In genomic region chr12:7832059-7832696, GRCh38 we compare ENCODE assay signal across 8 cellular contexts. TPM values are rescaled to one million over a fixed set of nuclear protein-coding genes. Genes with fewer than 3 reads are reported as not detected.
DNase-seq lines count a peak whose midpoint lies in the region; ATAC-seq, FAIRE-seq and TF ChIP-seq lines count a peak whose summit lies in the region.

No MANE protein-coding gene starts in this region.

- peak in 4 of 5 donors; percentile 15 to 42 (median 24) for DNase-seq in CD4-positive, alpha-beta memory T cell
- DNase-seq in germinal center (ENCODE audit: low spot score) (peak; percentile 75), small intestine (peak; percentile 35), NCI-H510A (lab: John Stamatoyannopoulos, UW) (no peak)

- H2AFZ ChIP-seq in Loucy (ENCODE audit: low read length): peak overlapping the region; percentile 58

- H4K20me1 ChIP-seq in Loucy (ENCODE audit: insufficient read depth, low read length, poor library complexity, severe bottlenecking): no peaks in the 10 kb centered on the region

- POLR2A ChIA-PET in CD4-positive, alpha-beta memory T cell (lab: Charles Lee; ENCODE audit: partially characterized antibody): interaction anchor here (0.9 kb wide), 1 partner anchor 246 kb away, joined by 3 read pairs; no protein-coding TSS in a partner anchor

- no peak overlapping the region for H3K4me2 ChIP-seq in Loucy (ENCODE audit: low read depth, low read length, poor library complexity, severe bottlenecking)

- CTCF ChIA-PET in CD4-positive, alpha-beta memory T cell (lab: Charles Lee; ENCODE audit: partially characterized antibody): interaction anchor here (0.7 to 2.5 kb wide), 6 partner anchors 8 to 246 kb away, joined by 3 to 6 read pairs (median 4); no protein-coding TSS in a partner anchor

- no peak overlapping the region for H3K9ac ChIP-seq in Loucy (ENCODE audit: low read depth, low read length, poor library complexity, severe bottlenecking)

- H3K9me2 ChIP-seq in Loucy (replicated peaks; ENCODE audit: low read depth, low read length): no peaks in the 10 kb centered on the region

- WGBS in small intestine, 3 donors: 53 to 59% (median 56%) methylated on average over 6 of the region's 6 CpGs

- H3K27me3 Mint-ChIP-seq in CD4-positive, alpha-beta memory T cell: peaks cover 6 to 7% of the 10 kb centered on the region in 2 donors

- no peaks in the 10 kb centered on the region for H3K36me3 ChIP-seq in CD4-positive, alpha-beta memory T cell (ENCODE audit: insufficient read depth, low read length)
- H3K36me3 ChIP-seq in Loucy (ENCODE audit: insufficient read depth, low read length) (no peaks in the 10 kb centered on the region), small intestine (ENCODE audit: control insufficient read depth in 2 of 2, insufficient read depth in 2 of 2, low read length in 2 of 2) (no peaks in the 10 kb centered on the region)

- intact Hi-C loops in CD4-positive, alpha-beta memory T cell (cut with micrococcal nuclease): no loop called here

- H3K27me3 ChIP-seq in CD4-positive, alpha-beta memory T cell (ENCODE audit: insufficient read depth, low read length): no peaks in the 10 kb centered on the region
- no peaks in the 10 kb centered on the region for H3K27me3 ChIP-seq in Loucy (ENCODE audit: insufficient read depth, low read length, poor library complexity, severe bottlenecking)
- H3K27me3 ChIP-seq in small intestine (ENCODE audit: control insufficient read depth in 2 of 2, insufficient read depth in 2 of 2, low read length in 2 of 2): peaks cover 0 to 2% of the 10 kb centered on the region in 2 donors

- no peak overlapping the region for H3K27ac ChIP-seq in CD4-positive, alpha-beta memory T cell (ENCODE audit: low read depth, low read length)
- H3K27ac ChIP-seq in small intestine (ENCODE audit: low read depth in 1 of 2, low read length in 1 of 2): no peak overlapping the region

- no peak overlapping the region for H3K4me3 ChIP-seq in CD4-positive, alpha-beta memory T cell (ENCODE audit: low read length in 2 of 2)
- H3K4me3 ChIP-seq in Loucy (ENCODE audit: low read length, poor library complexity, severe bottlenecking) (no peak overlapping the region), WI38 (ENCODE audit: low read depth, low read length) (no peak overlapping the region), small intestine (ENCODE audit: low read depth in 1 of 2, low read length in 2 of 2) (no peak overlapping the region)

- no peak overlapping the region for H3K27ac Mint-ChIP-seq in CD4-positive, alpha-beta memory T cell

- no peaks in the 10 kb centered on the region for H3K9me3 Mint-ChIP-seq in CD4-positive, alpha-beta memory T cell

- no peaks in the 10 kb centered on the region for H3K36me3 Mint-ChIP-seq in CD4-positive, alpha-beta memory T cell

- H3K9me3 ChIP-seq in CD4-positive, alpha-beta memory T cell (ENCODE audit: control insufficient read depth in 1 of 2, low read length in 2 of 2): no peaks in the 10 kb centered on the region
- no peaks in the 10 kb centered on the region for H3K9me3 ChIP-seq in Loucy (ENCODE audit: insufficient read depth, low read depth, low read length)
- no peaks in the 10 kb centered on the region for H3K9me3 ChIP-seq in small intestine (ENCODE audit: control insufficient read depth, low read depth)

- no peak for FAIRE-seq in small intestine (lab: Jason Lieb, UNC)

- no peak overlapping the region for H3K4me3 Mint-ChIP-seq in CD4-positive, alpha-beta memory T cell

- H3K4me1 Mint-ChIP-seq in CD4-positive, alpha-beta memory T cell: no peaks in the 10 kb centered on the region

- no peaks in the 10 kb centered on the region for H3K79me2 ChIP-seq in Loucy (ENCODE audit: insufficient read depth, low read length)

- H3F3A ChIP-seq in Loucy (ENCODE audit: low read depth): no peaks in the 10 kb centered on the region

- TF ChIP-seq CTCF in GM12874 (IDR thresholded peaks at IDR 0.05; ENCODE audit: insufficient read depth, low read depth, low read length) (peak; percentile 37; the same call in 1 of the 2 replicates), Loucy (conservative IDR thresholded peaks at IDR 0.05; ENCODE audit: low read length) (peak; percentile 75), WI38 (IDR thresholded peaks at IDR 0.05; ENCODE audit: low read depth, low read length) (peak; percentile 56)

- no peaks in the 10 kb centered on the region for H3K4me1 ChIP-seq in CD4-positive, alpha-beta memory T cell (ENCODE audit: insufficient read depth, low read length)
- H3K4me1 ChIP-seq in Loucy (ENCODE audit: insufficient read depth, low read length, poor library complexity, severe bottlenecking): peaks cover 3% of the 10 kb centered on the region
- H3K4me1 ChIP-seq in small intestine (ENCODE audit: control insufficient read depth in 2 of 2, insufficient read depth in 1 of 2, low read depth in 1 of 2, low read length in 1 of 2): no peaks in the 10 kb centered on the region

- ATAC-seq in GM21515 (IDR thresholded peaks at IDR 0.05; ENCODE audit: unreplicated experiment): no peak

RNA-seq across cellular contexts. Expression of gene SLC2A14, which starts 40.5 kb away (rescaled TPM):
- 1 to 10 TPM; 3.5 TPM for total RNA-seq in CD4-positive, alpha-beta memory T cell
- not detected for polyA plus RNA-seq in CD4-positive, alpha-beta memory T cell
- under 1 TPM in 2 of 3 donors, not detected in 1; 0.03 to 0.22 TPM for polyA plus RNA-seq in small intestine

RNA-seq across cellular contexts. Expression of gene NANOG, which starts 43.0 kb away (rescaled TPM):
- not detected for total RNA-seq in CD4-positive, alpha-beta memory T cell
- polyA plus RNA-seq in CD4-positive, alpha-beta memory T cell: not detected
- polyA plus RNA-seq in small intestine: not detected
